In the genomic region with DNA sequence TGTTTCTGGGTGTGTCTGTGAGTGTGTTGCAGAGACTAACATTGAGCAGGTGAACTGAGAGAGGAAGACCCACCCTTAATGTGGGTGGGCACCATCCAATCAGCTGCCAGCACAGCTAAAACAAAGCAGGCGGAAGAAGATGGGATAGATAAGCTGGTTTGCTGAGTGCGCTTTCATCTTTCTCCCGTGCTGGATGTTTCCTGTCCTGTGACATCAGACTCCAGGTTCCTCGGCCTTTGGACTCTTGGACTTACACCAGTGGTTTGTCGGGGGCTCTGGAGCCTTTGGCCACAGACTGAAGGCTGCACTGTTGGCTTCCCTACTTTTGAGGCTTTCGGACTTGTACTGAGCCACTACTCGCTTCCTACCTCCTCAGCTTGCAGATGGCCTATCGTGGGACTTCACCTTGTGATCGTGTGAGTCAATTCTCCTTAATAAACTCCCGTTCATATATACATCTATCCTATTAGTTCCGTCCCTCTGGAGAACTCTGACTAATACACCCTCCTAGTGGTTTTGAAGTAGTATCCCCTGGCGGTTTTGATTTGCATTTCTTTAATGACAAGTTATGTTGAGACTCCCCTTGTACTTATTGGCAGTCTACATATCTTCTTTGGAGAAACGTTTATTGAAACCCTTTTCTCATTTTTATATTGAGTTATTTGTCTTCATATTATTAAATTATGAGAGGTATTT, we compare ENCODE assay signal across 26 cellular contexts.
"Had no signal": no experiment of that assay in that cellular context is flagged by ENCODE, and none has a peak within 500 bp of the region (broad histone marks: within the 10 kb centered on the region; RNA-seq: fewer than 3 reads in every experiment).

No MANE protein-coding gene starts in this region.

- H3K27ac ChIP-seq: left lung, lower lobe of right lung, pancreas, prostate gland, skin epidermis, suprapubic skin, tibial nerve, uterus had no signal

- H3K27ac Mint-ChIP-seq: naive thymus-derived CD8-positive, alpha-beta T cell; nephron; stimulated activated naive CD8-positive, alpha-beta T cell treated with anti-CD3 and anti-CD28 coated beads, Interleukin-15, Interleukin-2, amounts not matched to agents 100 ng/mL and 50 ng/mL, for 24 hours; type B pancreatic cell had no signal

- H3K9me3 ChIP-seq: left lung, lower lobe of right lung, pancreas, prostate gland, suprapubic skin, tibial nerve, uterus had no signal

- DNase-seq: kidney; left colon; lower lobe of right lung; mammary epithelial cell; mesenchymal stem cell; naive thymus-derived CD8-positive, alpha-beta T cell; pancreas; posterior cingulate gyrus; retina; right cardiac atrium; stimulated activated CD4-positive, alpha-beta T cell treated with anti-CD3 and anti-CD28 coated beads, Interleukin-12 subunit alpha, Interleukin-12 subunit beta, amount 100 ng/mL, for 4 hours; stimulated activated CD4-positive, alpha-beta T cell treated with anti-CD3 and anti-CD28 coated beads, Interleukin-15, amount 100 ng/mL, for 24 hours; stimulated activated CD4-positive, alpha-beta T cell treated with anti-CD3 and anti-CD28 coated beads, Interleukin-2, amount 100 ng/mL, for 24 hours; stimulated activated CD4-positive, alpha-beta T cell treated with anti-CD3 and anti-CD28 coated beads, Interleukin-4, amount 100 ng/mL, for 1 hour; stimulated activated naive CD4-positive, alpha-beta T cell; uterus had no signal

- H3K4me3 ChIP-seq: left lung, lower lobe of right lung, pancreas, prostate gland, skin epidermis, suprapubic skin, tibial nerve, uterus had no signal

- H3K36me3 Mint-ChIP-seq: naive thymus-derived CD8-positive, alpha-beta T cell; type B pancreatic cell had no signal

- H3K9me3 Mint-ChIP-seq: nephron, type B pancreatic cell had no signal

- H3K36me3 ChIP-seq: left lung, lower lobe of right lung, pancreas, prostate gland, suprapubic skin, tibial nerve, uterus had no signal

- H3K27me3 ChIP-seq: left lung, pancreas, suprapubic skin, tibial nerve, uterus had no signal

- H3K4me1 ChIP-seq: left lung, lower lobe of right lung, prostate gland, suprapubic skin, tibial nerve, uterus had no signal

- H3K4me1 Mint-ChIP-seq: naive thymus-derived CD8-positive, alpha-beta T cell; nephron had no signal

- H3K27me3 Mint-ChIP-seq: naive thymus-derived CD8-positive, alpha-beta T cell; stimulated activated naive CD8-positive, alpha-beta T cell treated with anti-CD3 and anti-CD28 coated beads, Interleukin-15, Interleukin-2, amounts not matched to agents 100 ng/mL and 50 ng/mL, for 24 hours; type B pancreatic cell had no signal

- FAIRE-seq: kidney, pancreas had no signal

- ATAC-seq: left colon; left lung; lower lobe of right lung; naive thymus-derived CD8-positive, alpha-beta T cell; pancreas; right cardiac atrium; sciatic nerve had no signal

- H3K4me3 Mint-ChIP-seq: naive thymus-derived CD8-positive, alpha-beta T cell; nephron; neural crest cell; stimulated activated naive CD8-positive, alpha-beta T cell treated with anti-CD3 and anti-CD28 coated beads, Interleukin-15, Interleukin-2, amounts not matched to agents 100 ng/mL and 50 ng/mL, for 24 hours; type B pancreatic cell had no signal
